In genomic region chr14:69807192-69807591, GRCh38 we compare ENCODE assay signal across 44 cellular contexts. TPM values are rescaled to one million over a fixed set of nuclear protein-coding genes. Genes with fewer than 3 reads are reported as not detected.
"Had no signal": no experiment of that assay in that cellular context is flagged by ENCODE, and none has a peak within 500 bp of the region (broad histone marks: within the 10 kb centered on the region; RNA-seq: fewer than 3 reads in every experiment).

No MANE protein-coding gene starts in this region.

- H3K9me3 ChIP-seq: adrenal gland, ascending aorta, body of pancreas, breast epithelium had no signal

- H3K27me3 ChIP-seq: adrenal gland, ascending aorta, brain microvascular endothelial cell, breast epithelium, cardiac muscle cell had no signal

- H3K4me1 Mint-ChIP-seq: activated naive CD4-positive, alpha-beta T cell treated with anti-CD3 and anti-CD28 coated beads, Interleukin-2, amount 10 ng/mL, durations not matched to agents 7 days and 5 days; activated naive CD4-positive, alpha-beta T cell treated with anti-CD3 and anti-CD28 coated beads, Interleukin-2, amount 50 U/mL, for 24 hours; activated naive CD8-positive, alpha-beta T cell treated with anti-CD3 and anti-CD28 coated beads for 36 hours; activated naive CD8-positive, alpha-beta T cell treated with anti-CD3 and anti-CD28 coated beads, Interleukin-2, amount 10 ng/mL, durations not matched to agents 7 days and 5 days; activated naive CD8-positive, alpha-beta T cell treated with anti-CD3 and anti-CD28 coated beads, Interleukin-2, amount 50 U/mL, for 24 hours; activated T-helper 17 cell treated with anti-CD3 and anti-CD28 coated beads, Interleukin-2, amount 50 U/mL, for 72 hours; brain; central memory CD8-positive, alpha-beta T cell had no signal

- H3K4me1 ChIP-seq: adrenal gland, ascending aorta, body of pancreas, breast epithelium had no signal

- DNase-seq: activated effector memory CD4-positive, alpha-beta T cell treated with anti-CD3 and anti-CD28 coated beads, Interleukin-2, amount 50 U/mL, for 16 hours; activated effector memory CD4-positive, alpha-beta T cell treated with Interleukin-2 at 50 U/mL for 16 hours; activated gamma-delta T cell; activated gamma-delta T cell treated with Interleukin-2 at 50 U/mL for 16 hours; activated naive CD4-positive, alpha-beta T cell; activated naive CD4-positive, alpha-beta T cell treated with anti-CD3 and anti-CD28 coated beads for 36 hours; activated naive CD4-positive, alpha-beta T cell treated with anti-CD3 and anti-CD28 coated beads, Interleukin-2, amount 10 ng/mL, durations not matched to agents 7 days and 5 days; activated naive CD4-positive, alpha-beta T cell treated with anti-CD3 and anti-CD28 coated beads, Interleukin-2, amount 50 U/mL, for 16 hours; activated naive CD4-positive, alpha-beta T cell treated with Interleukin-2 at 50 U/mL for 16 hours; activated naive CD8-positive, alpha-beta T cell treated with anti-CD3 and anti-CD28 coated beads for 36 hours; activated naive CD8-positive, alpha-beta T cell treated with anti-CD3 and anti-CD28 coated beads, Interleukin-2, amount 10 ng/mL, durations not matched to agents 7 days and 5 days; activated naive CD8-positive, alpha-beta T cell treated with anti-CD3 and anti-CD28 coated beads, Interleukin-2, amount 50 U/mL, for 24 hours; activated T-cell treated with anti-CD3 and anti-CD28 coated beads, Interleukin-2, amount 50 U/mL, for 1 hour; activated T-cell treated with anti-CD3 and anti-CD28 coated beads, Interleukin-2, amount 50 U/mL, for 24 hours; activated T-cell treated with anti-CD3 and anti-CD28 coated beads, Interleukin-2, amount 50 U/mL, for 4 hours; activated T-cell treated with anti-CD3 and anti-CD28 coated beads, Interleukin-2, amount 50 U/mL, for 48 hours; activated T-cell treated with anti-CD3 and anti-CD28 coated beads, Interleukin-2, amount 50 U/mL, for 72 hours; adrenal gland; amniotic stem cell; amygdala; anterior cingulate cortex; aorta; body of pancreas; brain microvascular endothelial cell; caudate nucleus; central memory CD4-positive, alpha-beta T cell; cerebellar nuclear complex had no signal

- H3K27ac ChIP-seq: adrenal gland, ascending aorta, body of pancreas, brain microvascular endothelial cell, breast epithelium, cardiac muscle cell had no signal

- FAIRE-seq: astrocyte, bronchial epithelial cell had no signal

- H3K27ac Mint-ChIP-seq: activated naive CD4-positive, alpha-beta T cell treated with anti-CD3 and anti-CD28 coated beads for 36 hours; activated naive CD4-positive, alpha-beta T cell treated with anti-CD3 and anti-CD28 coated beads, Interleukin-2, amount 10 ng/mL, durations not matched to agents 7 days and 5 days; activated naive CD4-positive, alpha-beta T cell treated with anti-CD3 and anti-CD28 coated beads, Interleukin-2, amount 50 U/mL, for 24 hours; activated naive CD4-positive, alpha-beta T cell treated with anti-CD3 and anti-CD28 coated beads, Interleukin-2, amount 50 U/mL, for 72 hours; activated naive CD8-positive, alpha-beta T cell; activated naive CD8-positive, alpha-beta T cell treated with anti-CD3 and anti-CD28 coated beads for 36 hours; activated naive CD8-positive, alpha-beta T cell treated with anti-CD3 and anti-CD28 coated beads, Interleukin-2, amount 10 ng/mL, durations not matched to agents 7 days and 5 days; activated naive CD8-positive, alpha-beta T cell treated with anti-CD3 and anti-CD28 coated beads, Interleukin-2, amount 50 U/mL, for 24 hours; activated T-cell treated with anti-CD3 and anti-CD28 coated beads, Interleukin-2, amount 50 U/mL, for 24 hours; activated T-cell treated with anti-CD3 and anti-CD28 coated beads, Interleukin-2, amount 50 U/mL, for 72 hours; activated T-helper 1 cell treated with anti-CD3 and anti-CD28 coated beads, Interleukin-12 subunit alpha, Interleukin-12 subunit beta, Interleukin-2, Interleukin-4 antibody, amounts not matched to agents 30 ng/mL and 10 ng/mL and 1 ng/mL, durations not matched to agents 14 hours and 24 hours and 36 hours; activated T-helper 17 cell treated with anti-CD3 and anti-CD28 coated beads, Interleukin-2, amount 50 U/mL, for 72 hours; activated T-helper 2 cell treated with anti-CD3 and anti-CD28 coated beads, Interferon-gamma antibody, Interleukin-2, Interleukin-4, amounts not matched to agents 10 μg/mL and 5 μg/mL and 100 μg/mL, durations not matched to agents 14 hours and 24 hours and 36 hours; brain had no signal

- H3K36me3 ChIP-seq: adrenal gland, ascending aorta, brain microvascular endothelial cell, breast epithelium, cardiac muscle cell had no signal

- H3K4me3 ChIP-seq: adrenal gland, ascending aorta, body of pancreas, breast epithelium, cardiac muscle cell had no signal

- H3K27me3 Mint-ChIP-seq: activated naive CD4-positive, alpha-beta T cell treated with anti-CD3 and anti-CD28 coated beads, Interleukin-2, amount 50 U/mL, for 24 hours; activated T-cell treated with anti-CD3 and anti-CD28 coated beads, Interleukin-2, amount 50 U/mL, for 24 hours; central memory CD8-positive, alpha-beta T cell had no signal

- H3K36me3 Mint-ChIP-seq: activated naive CD4-positive, alpha-beta T cell treated with anti-CD3 and anti-CD28 coated beads, Interleukin-2, amount 10 ng/mL, durations not matched to agents 7 days and 5 days; activated naive CD4-positive, alpha-beta T cell treated with anti-CD3 and anti-CD28 coated beads, Interleukin-2, amount 50 U/mL, for 24 hours; activated naive CD4-positive, alpha-beta T cell treated with anti-CD3 and anti-CD28 coated beads, Interleukin-2, amount 50 U/mL, for 72 hours; activated naive CD8-positive, alpha-beta T cell; activated naive CD8-positive, alpha-beta T cell treated with anti-CD3 and anti-CD28 coated beads for 36 hours; activated naive CD8-positive, alpha-beta T cell treated with anti-CD3 and anti-CD28 coated beads, Interleukin-2, amount 10 ng/mL, durations not matched to agents 7 days and 5 days; brain had no signal

- H3K9me3 Mint-ChIP-seq: activated naive CD4-positive, alpha-beta T cell treated with anti-CD3 and anti-CD28 coated beads for 36 hours; activated naive CD4-positive, alpha-beta T cell treated with anti-CD3 and anti-CD28 coated beads, Interleukin-2, amount 10 ng/mL, durations not matched to agents 7 days and 5 days; activated naive CD4-positive, alpha-beta T cell treated with anti-CD3 and anti-CD28 coated beads, Interleukin-2, amount 50 U/mL, for 24 hours; activated naive CD4-positive, alpha-beta T cell treated with anti-CD3 and anti-CD28 coated beads, Interleukin-2, amount 50 U/mL, for 72 hours; activated naive CD8-positive, alpha-beta T cell treated with anti-CD3 and anti-CD28 coated beads for 36 hours; activated naive CD8-positive, alpha-beta T cell treated with anti-CD3 and anti-CD28 coated beads, Interleukin-2, amount 10 ng/mL, durations not matched to agents 7 days and 5 days; activated naive CD8-positive, alpha-beta T cell treated with anti-CD3 and anti-CD28 coated beads, Interleukin-2, amount 50 U/mL, for 24 hours; activated T-cell treated with anti-CD3 and anti-CD28 coated beads, Interleukin-2, amount 50 U/mL, for 24 hours; activated T-cell treated with anti-CD3 and anti-CD28 coated beads, Interleukin-2, amount 50 U/mL, for 4 hours; activated T-cell treated with anti-CD3 and anti-CD28 coated beads, Interleukin-2, amount 50 U/mL, for 72 hours; activated T-helper 1 cell treated with anti-CD3 and anti-CD28 coated beads, Interleukin-12 subunit alpha, Interleukin-12 subunit beta, Interleukin-2, Interleukin-4 antibody, amounts not matched to agents 30 ng/mL and 10 ng/mL and 1 ng/mL, durations not matched to agents 14 hours and 24 hours and 36 hours; activated T-helper 17 cell treated with anti-CD3 and anti-CD28 coated beads, Interleukin-2, amount 50 U/mL, for 72 hours; activated T-helper 2 cell treated with anti-CD3 and anti-CD28 coated beads, Interferon-gamma antibody, Interleukin-2, Interleukin-4, amounts not matched to agents 10 μg/mL and 5 μg/mL and 100 μg/mL, durations not matched to agents 14 hours and 24 hours and 36 hours; brain; central memory CD8-positive, alpha-beta T cell had no signal

- H3K4me3 Mint-ChIP-seq: activated naive CD4-positive, alpha-beta T cell treated with anti-CD3 and anti-CD28 coated beads for 36 hours; activated naive CD4-positive, alpha-beta T cell treated with anti-CD3 and anti-CD28 coated beads, Interleukin-2, amount 10 ng/mL, durations not matched to agents 7 days and 5 days; activated naive CD4-positive, alpha-beta T cell treated with anti-CD3 and anti-CD28 coated beads, Interleukin-2, amount 50 U/mL, for 24 hours; activated naive CD8-positive, alpha-beta T cell; activated naive CD8-positive, alpha-beta T cell treated with anti-CD3 and anti-CD28 coated beads for 36 hours; activated naive CD8-positive, alpha-beta T cell treated with anti-CD3 and anti-CD28 coated beads, Interleukin-2, amount 10 ng/mL, durations not matched to agents 7 days and 5 days; activated naive CD8-positive, alpha-beta T cell treated with anti-CD3 and anti-CD28 coated beads, Interleukin-2, amount 50 U/mL, for 24 hours; activated T-cell treated with anti-CD3 and anti-CD28 coated beads, Interleukin-2, amount 50 U/mL, for 24 hours; activated T-cell treated with anti-CD3 and anti-CD28 coated beads, Interleukin-2, amount 50 U/mL, for 4 hours; activated T-cell treated with anti-CD3 and anti-CD28 coated beads, Interleukin-2, amount 50 U/mL, for 72 hours; activated T-helper 1 cell treated with anti-CD3 and anti-CD28 coated beads, Interleukin-12 subunit alpha, Interleukin-12 subunit beta, Interleukin-2, Interleukin-4 antibody, amounts not matched to agents 30 ng/mL and 10 ng/mL and 1 ng/mL, durations not matched to agents 14 hours and 24 hours and 36 hours; activated T-helper 17 cell treated with anti-CD3 and anti-CD28 coated beads, Interleukin-2, amount 50 U/mL, for 72 hours; brain; central memory CD8-positive, alpha-beta T cell had no signal

- ATAC-seq: activated naive CD4-positive, alpha-beta T cell treated with anti-CD3 and anti-CD28 coated beads, Interleukin-2, amount 50 U/mL, for 72 hours; activated naive CD8-positive, alpha-beta T cell treated with anti-CD3 and anti-CD28 coated beads, Interleukin-2, amount 50 U/mL, for 24 hours; activated T-cell treated with anti-CD3 and anti-CD28 coated beads, Interleukin-2, amount 50 U/mL, for 4 hours; activated T-cell treated with anti-CD3 and anti-CD28 coated beads, Interleukin-2, amount 50 U/mL, for 72 hours; activated T-helper 17 cell treated with anti-CD3 and anti-CD28 coated beads, Interleukin-2, amount 50 U/mL, for 72 hours; body of pancreas had no signal

RNA-seq across cellular contexts. Expression of gene SLC10A1, which starts 10.2 kb away (rescaled TPM):
- total RNA-seq: activated naive CD4-positive, alpha-beta T cell treated with anti-CD3 and anti-CD28 coated beads for 36 hours; activated naive CD4-positive, alpha-beta T cell treated with anti-CD3 and anti-CD28 coated beads, Interleukin-2, amount 50 U/mL, for 72 hours; activated naive CD8-positive, alpha-beta T cell treated with anti-CD3 and anti-CD28 coated beads for 36 hours; activated naive CD8-positive, alpha-beta T cell treated with anti-CD3 and anti-CD28 coated beads, Interleukin-2, amount 10 ng/mL, durations not matched to agents 7 days and 5 days; activated T-cell treated with anti-CD3 and anti-CD28 coated beads, Interleukin-2, amount 50 U/mL, for 4 hours; activated T-cell treated with anti-CD3 and anti-CD28 coated beads, Interleukin-2, amount 50 U/mL, for 72 hours; activated T-helper 1 cell treated with anti-CD3 and anti-CD28 coated beads, Interleukin-12 subunit alpha, Interleukin-12 subunit beta, Interleukin-2, Interleukin-4 antibody, amounts not matched to agents 30 ng/mL and 10 ng/mL and 1 ng/mL, durations not matched to agents 14 hours and 24 hours and 36 hours; activated T-helper 17 cell treated with anti-CD3 and anti-CD28 coated beads, Interleukin-2, amount 50 U/mL, for 72 hours; activated T-helper 2 cell treated with anti-CD3 and anti-CD28 coated beads, Interferon-gamma antibody, Interleukin-2, Interleukin-4, amounts not matched to agents 10 μg/mL and 5 μg/mL and 100 μg/mL, durations not matched to agents 14 hours and 24 hours and 36 hours; adrenal gland; aorta; ascending aorta; astrocyte; body of pancreas; breast epithelium; bronchial epithelial cell; cardiac muscle cell; cardiac septum; cerebellum; chondrocyte had no signal
- polyA plus RNA-seq: adipose tissue, adrenal gland, aorta, cardiac muscle cell had no signal
